Comparison of ENCODE assay signal across 8 cellular contexts in genomic region chr15:38072507-38073277, GRCh38.
A peak's percentile ranks its signal among the peaks of the same experiment; 100 is the strongest.
DNase-seq lines count a peak whose midpoint lies in the region; ATAC-seq, FAIRE-seq and TF ChIP-seq lines count a peak whose summit lies in the region.

No MANE protein-coding gene starts in this region.

- peak; percentile 77 for ATAC-seq in HG02759 (IDR thresholded peaks at IDR 0.05; ENCODE audit: unreplicated experiment)
- peak; percentile 76 to 81 for ATAC-seq in naive B cell (ENCODE audit: low read depth in 2 of 2)

- H3K27ac ChIP-seq in AG04450 (ENCODE audit: low read depth, low read length): peak overlapping the region; percentile 79

- peak overlapping the region; percentile 52 for H3K4me3 Mint-ChIP-seq in activated T-cell treated with anti-CD3 and anti-CD28 coated beads, Interleukin-2, amount 50 U/mL, for 24 hours
- H3K4me3 Mint-ChIP-seq in naive B cell: peak overlapping the region; percentile 78 to 92 (median 86)

- DNase-seq in AG04450 (ENCODE audit: low read depth, low spot score) (no peak), GM12892 (ENCODE audit: insufficient read length) (no peak), NCI-H146 treated with DMSO at 0.1 percent for 48 hours (lab: John Stamatoyannopoulos, UW; ENCODE audit: unreplicated experiment) (peak; percentile 69), fibroblast of villous mesenchyme (ENCODE audit: low read depth) (peak; percentile 70), naive B cell (peak; percentile 28)
- peak; percentile 51 for DNase-seq in activated T-cell treated with anti-CD3 and anti-CD28 coated beads, Interleukin-2, amount 50 U/mL, for 24 hours
- DNase-seq in stimulated activated naive CD4-positive, alpha-beta T cell treated with Interleukin-2 at 50 U/mL for 16 hours (lab: John Stamatoyannopoulos, UW): no peak

- POLR2A ChIA-PET in AG04450 (lab: Yijun Ruan, JAX): interaction anchor here (0.6 to 1.1 kb wide), 4 partner anchors 57 to 381 kb away, joined by 3 to 8 read pairs (median 3); partner anchors contain the start of genes FAM98B and SPRED1

- H3K9me3 ChIP-seq in AG04450 (ENCODE audit: control insufficient read depth, insufficient read depth, low read length): no peaks in the 10 kb centered on the region

- H3K27me3 ChIP-seq in AG04450 (ENCODE audit: control insufficient read depth, insufficient read depth, low read length): no peaks in the 10 kb centered on the region

- H3K4me3 ChIP-seq in AG04450 (ENCODE audit: low read depth, low read length): peak overlapping the region; percentile 50
- H3K4me3 ChIP-seq in fibroblast of villous mesenchyme (ENCODE audit: low read depth, low read length): peak overlapping the region; percentile 49

- peak; percentile 40 for FAIRE-seq in GM12892 (lab: Jason Lieb, UNC)

- CTCF ChIA-PET in AG04450 (lab: Charles Lee): interaction anchor here (1.0 kb wide), 1 partner anchor 368 kb away, joined by 3 read pairs; no protein-coding TSS in a partner anchor

- H3K9me3 Mint-ChIP-seq in activated T-cell treated with anti-CD3 and anti-CD28 coated beads, Interleukin-2, amount 50 U/mL, for 24 hours: no peaks in the 10 kb centered on the region
- H3K9me3 Mint-ChIP-seq in naive B cell: no peaks in the 10 kb centered on the region

- peaks cover 46% of the 10 kb centered on the region for H3K4me1 Mint-ChIP-seq in activated T-cell treated with anti-CD3 and anti-CD28 coated beads, Interleukin-2, amount 50 U/mL, for 24 hours (ENCODE audit: low read depth)
- H3K4me1 Mint-ChIP-seq in naive B cell: peaks cover 18 to 35% (median 26%) of the 10 kb centered on the region in 3 donors

- TF ChIP-seq CTCF in AG04450 (IDR thresholded peaks at IDR 0.05; ENCODE audit: low read depth, low read length) (peak; percentile 41), fibroblast of villous mesenchyme (IDR thresholded peaks at IDR 0.05; ENCODE audit: insufficient read depth, low read depth, low read length) (no peak)

- H3K36me3 Mint-ChIP-seq in activated T-cell treated with anti-CD3 and anti-CD28 coated beads, Interleukin-2, amount 50 U/mL, for 24 hours (ENCODE audit: low read depth): no peaks in the 10 kb centered on the region
- no peaks in the 10 kb centered on the region for H3K36me3 Mint-ChIP-seq in naive B cell

- no peak overlapping the region for H3K27ac Mint-ChIP-seq in activated T-cell treated with anti-CD3 and anti-CD28 coated beads, Interleukin-2, amount 50 U/mL, for 24 hours
- H3K27ac Mint-ChIP-seq in naive B cell: peak overlapping the region in 1 of 6 donors; percentile 15

- H3K27me3 Mint-ChIP-seq in activated T-cell treated with anti-CD3 and anti-CD28 coated beads, Interleukin-2, amount 50 U/mL, for 24 hours: peaks cover 74% of the 10 kb centered on the region
- H3K27me3 Mint-ChIP-seq in naive B cell: peaks cover 0 to 39% (median 32%) of the 10 kb centered on the region in 3 donors

- TF ChIP-seq POLR2A in GM12892 (IDR thresholded peaks at IDR 0.05; ENCODE audit: low read depth, low read length): no peak

Comparison
In these comparisons a context has a peak if more than half of its experiments do, and no peak if none do; other contexts are left out.
1. DNase-seq: peak in NCI-H146 treated with DMSO at 0.1 percent for 48 hours (single experiment), activated T-cell treated with anti-CD3 and anti-CD28 coated beads, Interleukin-2, amount 50 U/mL, for 24 hours (single experiment), fibroblast of villous mesenchyme (single experiment) and naive B cell (single experiment); none in AG04450 (single experiment), GM12892 (single experiment) and stimulated activated naive CD4-positive, alpha-beta T cell treated with Interleukin-2 at 50 U/mL for 16 hours (single experiment).